In genomic region chr1:150281221-150281757, GRCh38 we compare ENCODE assay signal across 8 cellular contexts. TPM values are rescaled to one million over a fixed set of nuclear protein-coding genes. Genes with fewer than 3 reads are reported as not detected.
DNase-seq lines count a peak whose midpoint lies in the region; ATAC-seq and TF ChIP-seq lines count a peak whose summit lies in the region.

No MANE protein-coding gene starts in this region.

- peaks cover 30% of the 10 kb centered on the region for H3K4me1 Mint-ChIP-seq in stimulated activated effector memory CD8-positive, alpha-beta T cell treated with anti-CD3 and anti-CD28 coated beads, Interleukin-12 subunit alpha, Interleukin-12 subunit beta, amount 100 ng/mL, for 72 hours

- DNase-seq in AG09319 (ENCODE audit: extremely low read depth, low read depth) (no peak), HCEC 1CT (peak; percentile 71), NCI-H82 treated with DMSO at 0.1 percent for 48 hours (lab: John Stamatoyannopoulos, UW; ENCODE audit: unreplicated experiment) (peak; percentile 69), epithelial cell of proximal tubule (ENCODE audit: low read depth) (peak; percentile 27)
- peak; percentile 67 for DNase-seq in activated CD8-positive, alpha-beta memory T cell treated with anti-CD3 and anti-CD28 coated beads, Interleukin-2, amount 50 U/mL, for 48 hours
- peak in 1 of 2 donors; percentile 76 for DNase-seq in stimulated activated effector memory CD8-positive, alpha-beta T cell treated with anti-CD3 and anti-CD28 coated beads, Interleukin-12 subunit alpha, Interleukin-12 subunit beta, amount 100 ng/mL, for 72 hours (ENCODE audit: low spot score in 2 of 2)

- peaks cover 31% of the 10 kb centered on the region for H3K4me1 ChIP-seq in mucosa of stomach (ENCODE audit: control insufficient read depth, insufficient read depth, low read length)

- TF ChIP-seq CTCF in AG09319 (IDR thresholded peaks at IDR 0.05; ENCODE audit: low read depth, low read length), result peak; percentile 72
- TF ChIP-seq CTCF in epithelial cell of proximal tubule (conservative IDR thresholded peaks at IDR 0.05; ENCODE audit: low read depth, low read length), result peak; percentile 79

- H3K9me3 ChIP-seq in mucosa of stomach (ENCODE audit: control insufficient read depth, low read length), result no peaks in the 10 kb centered on the region

- no peaks in the 10 kb centered on the region for H3K9me3 Mint-ChIP-seq in stimulated activated effector memory CD8-positive, alpha-beta T cell treated with anti-CD3 and anti-CD28 coated beads, Interleukin-12 subunit alpha, Interleukin-12 subunit beta, amount 100 ng/mL, for 72 hours

- H3K4me3 ChIP-seq in epithelial cell of proximal tubule (ENCODE audit: low read depth, low read length) (peak overlapping the region; percentile 93), mucosa of stomach (ENCODE audit: low read length) (peak overlapping the region; percentile 60)

- no peaks in the 10 kb centered on the region for H3K36me3 ChIP-seq in mucosa of stomach (ENCODE audit: control insufficient read depth, insufficient read depth, low read length)

- peak; percentile 67 for ATAC-seq in stimulated activated effector memory CD8-positive, alpha-beta T cell treated with anti-CD3 and anti-CD28 coated beads, Interleukin-12 subunit alpha, Interleukin-12 subunit beta, amount 100 ng/mL, for 72 hours
- no peak for ATAC-seq in HG03196 (IDR thresholded peaks at IDR 0.05; ENCODE audit: unreplicated experiment)

- H3K27ac Mint-ChIP-seq in stimulated activated effector memory CD8-positive, alpha-beta T cell treated with anti-CD3 and anti-CD28 coated beads, Interleukin-12 subunit alpha, Interleukin-12 subunit beta, amount 100 ng/mL, for 72 hours, result peak overlapping the region; percentile 75

- H3K4me3 Mint-ChIP-seq in stimulated activated effector memory CD8-positive, alpha-beta T cell treated with anti-CD3 and anti-CD28 coated beads, Interleukin-12 subunit alpha, Interleukin-12 subunit beta, amount 100 ng/mL, for 72 hours, result peak overlapping the region; percentile 75

- no peaks in the 10 kb centered on the region for H3K27me3 ChIP-seq in mucosa of stomach (ENCODE audit: control insufficient read depth, insufficient read depth, low read length)

- no peaks in the 10 kb centered on the region for H3K36me3 Mint-ChIP-seq in stimulated activated effector memory CD8-positive, alpha-beta T cell treated with anti-CD3 and anti-CD28 coated beads, Interleukin-12 subunit alpha, Interleukin-12 subunit beta, amount 100 ng/mL, for 72 hours

- H3K9ac ChIP-seq in mucosa of stomach (ENCODE audit: low read length), result peak overlapping the region; percentile 85

RNA-seq across cellular contexts. Expression of gene CIART, which starts 1.1 kb away (rescaled TPM):
- total RNA-seq in epithelial cell of proximal tubule, result 0.51 and 3.6 TPM in 2 replicates

RNA-seq across cellular contexts. Expression of gene C1orf54, which starts 8.7 kb away (rescaled TPM):
- total RNA-seq in epithelial cell of proximal tubule, result 0.29 and 20.8 TPM in 2 replicates

RNA-seq across cellular contexts. Expression of gene MRPS21, which starts 12.4 kb away (rescaled TPM):
- 55.5 and 76.9 TPM in 2 replicates for total RNA-seq in epithelial cell of proximal tubule

RNA-seq across cellular contexts. Expression of gene APH1A, which starts 12.5 kb away (rescaled TPM):
- total RNA-seq in epithelial cell of proximal tubule, result 135 and 136 TPM in 2 replicates

RNA-seq across cellular contexts. Expression of gene CA14, which starts 23.7 kb away (rescaled TPM):
- not detected in 2 replicates for total RNA-seq in epithelial cell of proximal tubule
